ENCODE assay signal across 8 cellular contexts in genomic region chr15:85329561-85330421, GRCh38. TPM values are rescaled to one million over a fixed set of nuclear protein-coding genes. Genes with fewer than 3 reads are reported as not detected.
A peak's percentile ranks its signal among the peaks of the same experiment; 100 is the strongest.
DNase-seq lines count a peak whose midpoint lies in the region; ATAC-seq, FAIRE-seq and TF ChIP-seq lines count a peak whose summit lies in the region.

No MANE protein-coding gene starts in this region.

- RAD21 ChIA-PET in GM12878 (lab: Charles Lee; ENCODE audit: unreplicated experiment): interaction anchor here (0.9 to 7.6 kb wide), 25 partner anchors 12 to 382 kb away, joined by 3 to 202 read pairs (median 10); partner anchors contain the start of gene AKAP13

- H3K9ac ChIP-seq in GM12878 (ENCODE audit: control insufficient read depth, insufficient read depth, low read length): peak overlapping the region; percentile 73

- peak overlapping the region; percentile 41 for H2AFZ ChIP-seq in GM12878 (ENCODE audit: control insufficient read depth, low read depth, low read length)

- peak overlapping the region; percentile 84 for H3K27ac ChIP-seq in GM12878 (ENCODE audit: control insufficient read depth, insufficient read depth)
- H3K27ac ChIP-seq in lung (ENCODE audit: low read depth in 1 of 2, low read length in 1 of 2): peak overlapping the region; percentile 35 to 79
- peak overlapping the region; percentile 94 for H3K27ac ChIP-seq in upper lobe of right lung

- SMC1A ChIA-PET in GM12878 (lab: Charles Lee; ENCODE audit: uncharacterized antibody, unreplicated experiment): interaction anchor here (0.7 to 9.2 kb wide), 25 partner anchors 8 to 175 kb away, joined by 3 to 177 read pairs (median 8); partner anchors contain the start of gene AKAP13

- H3K4me2 ChIP-seq in GM12878 (ENCODE audit: control insufficient read depth, insufficient read depth): peak overlapping the region; percentile 92

- no peaks in the 10 kb centered on the region for H4K20me1 ChIP-seq in GM12878 (ENCODE audit: control insufficient read depth, insufficient read depth)

- TF ChIP-seq CTCF in GM12878 (IDR thresholded peaks at IDR 0.05 in 2 of 3, conservative IDR thresholded peaks at IDR 0.05 in 1 of 3; ENCODE audit: control insufficient read depth in 2 of 3, extremely low read depth in 1 of 3, insufficient read depth in 1 of 3, low read depth in 3 of 3, low read length in 3 of 3) (no peak), lung (IDR thresholded peaks at IDR 0.05; ENCODE audit: control extremely low read depth, extremely low read depth) (no peak), upper lobe of right lung (IDR thresholded peaks at IDR 0.05) (no peak)

- peak; percentile 61 for DNase-seq in activated CD4-positive, alpha-beta T cell treated with anti-CD3 and anti-CD28 coated beads for 36 hours
- no peak for DNase-seq in activated CD4-positive, alpha-beta T cell treated with anti-CD3 and anti-CD28 coated beads, Interleukin-2, amount 50 U/mL, for 1 hour
- DNase-seq in NOMO-1 treated with dmso at 0.1 percent for 144 hours (lab: John Stamatoyannopoulos, UW; ENCODE audit: unreplicated experiment) (peak; percentile 81), GM12878 (ENCODE audit: low read depth, low spot score) (peak; percentile 88), lung (ENCODE audit: low spot score) (no peak), upper lobe of right lung (no peak), HK-2 (ENCODE audit: unreplicated experiment) (no peak)

- peak overlapping the region; percentile 80 for H3K4me3 Mint-ChIP-seq in activated CD4-positive, alpha-beta T cell treated with anti-CD3 and anti-CD28 coated beads for 36 hours

- no TSS peak for BruUV-seq in GM12878 (replicated peaks; lab: Mats Ljungman, UMichigan)

- H3K4me1 ChIP-seq in GM12878 (ENCODE audit: control insufficient read depth, insufficient read depth, low read length) (peaks cover 47% of the 10 kb centered on the region), lung (ENCODE audit: control insufficient read depth in 2 of 2, insufficient read depth in 2 of 2, low read length in 2 of 2) (peaks cover 0 to 8% of the 10 kb centered on the region in 2 donors), upper lobe of right lung (peaks cover 28% of the 10 kb centered on the region)

- H3K27me3 ChIP-seq in GM12878 (replicated peaks in 1 of 2; ENCODE audit: control insufficient read depth in 2 of 2, insufficient read depth in 2 of 2, low read length in 1 of 2) (no peaks in the 10 kb centered on the region), lung (ENCODE audit: control insufficient read depth, insufficient read depth) (no peaks in the 10 kb centered on the region), upper lobe of right lung (no peaks in the 10 kb centered on the region)

- CTCF ChIA-PET in activated CD4-positive, alpha-beta T cell treated with anti-CD3 and anti-CD28 coated beads for 36 hours (lab: Charles Lee): interaction anchor here (1.1 to 3.4 kb wide), 12 partner anchors 11 to 213 kb away, joined by 3 to 22 read pairs (median 8); no protein-coding TSS in a partner anchor
- CTCF ChIA-PET in GM12878 (lab: Yijun Ruan, JAX): interaction anchor here (0.9 to 7.7 kb wide), 22 partner anchors 9 to 400 kb away, joined by 3 to 119 read pairs (median 7); partner anchors contain the start of gene AKAP13

- intact Hi-C loops in activated CD4-positive, alpha-beta T cell treated with anti-CD3 and anti-CD28 coated beads for 36 hours (cut with DNase I, micrococcal nuclease): loop anchor here (1.0 to 5.0 kb wide), 7 partner anchors 13 to 373 kb away; no protein-coding TSS in a partner anchor
- intact Hi-C loops in GM12878 (cut with micrococcal nuclease; ENCODE audit: unreplicated experiment) (loop anchor here (5.0 kb wide), 2 partner anchors 158 to 253 kb away; no protein-coding TSS in a partner anchor), upper lobe of right lung (cut with DNase I) (no loop called here)

- peak; percentile 23; the same call in 1 of the 2 replicates for TF ChIP-seq RAD21 in GM12878 (IDR thresholded peaks at IDR 0.05; ENCODE audit: insufficient read depth, low read depth, low read length)

- H3K9me3 Mint-ChIP-seq in activated CD4-positive, alpha-beta T cell treated with anti-CD3 and anti-CD28 coated beads for 36 hours (ENCODE audit: low read depth): no peaks in the 10 kb centered on the region

- peaks cover 3% of the 10 kb centered on the region for H3K36me3 Mint-ChIP-seq in activated CD4-positive, alpha-beta T cell treated with anti-CD3 and anti-CD28 coated beads for 36 hours (ENCODE audit: low read depth)

- FAIRE-seq in GM12878 (lab: Jason Lieb, UNC): peak; percentile 73

- H3K27me3 Mint-ChIP-seq in activated CD4-positive, alpha-beta T cell treated with anti-CD3 and anti-CD28 coated beads for 36 hours: no peaks in the 10 kb centered on the region

- H3K36me3 ChIP-seq in GM12878 (ENCODE audit: control insufficient read depth in 2 of 2, insufficient read depth in 2 of 2, low read length in 1 of 2) (no peaks in the 10 kb centered on the region), lung (ENCODE audit: control insufficient read depth in 2 of 2, insufficient read depth in 2 of 2, low read length in 2 of 2) (no peaks in the 10 kb centered on the region), upper lobe of right lung (no peaks in the 10 kb centered on the region)

- peak; percentile 4 to 79; a peak in 3 of 4 replicates for TF ChIP-seq EP300 in GM12878 (IDR thresholded peaks at IDR 0.05; ENCODE audit: borderline replicate concordance in 1 of 2, control insufficient read depth in 1 of 2, low read depth in 2 of 2, low read length in 2 of 2)

- H3K4me3 ChIP-seq in GM12878 (peak overlapping the region; percentile 70), lung (no peak overlapping the region), upper lobe of right lung (peak overlapping the region; percentile 52)

- peaks cover 46% of the 10 kb centered on the region for H3K4me1 Mint-ChIP-seq in activated CD4-positive, alpha-beta T cell treated with anti-CD3 and anti-CD28 coated beads for 36 hours

- peak overlapping the region; percentile 88 for H3K27ac Mint-ChIP-seq in activated CD4-positive, alpha-beta T cell treated with anti-CD3 and anti-CD28 coated beads for 36 hours

- POLR2A ChIA-PET in activated CD4-positive, alpha-beta T cell treated with anti-CD3 and anti-CD28 coated beads for 36 hours (lab: Charles Lee): interaction anchor here (0.6 to 2.2 kb wide), 3 partner anchors 11 to 276 kb away, joined by 3 to 12 read pairs (median 6); partner anchors contain the start of gene AKAP13
- POLR2A ChIA-PET in GM12878 (lab: Charles Lee): interaction anchor here (0.5 to 3.0 kb wide), 12 partner anchors 9 to 87 kb away, joined by 3 to 24 read pairs (median 5); no protein-coding TSS in a partner anchor

- in situ Hi-C loops in GM12878 (cut with MboI): loop anchor here (5.0 kb wide), 1 partner anchor 83 kb away; no protein-coding TSS in a partner anchor

- H3K9me3 ChIP-seq in GM12878 (replicated peaks; ENCODE audit: control insufficient read depth, insufficient read depth, low read length) (no peaks in the 10 kb centered on the region; the same call in 2 of the 3 replicates), lung (ENCODE audit: control insufficient read depth in 2 of 2, insufficient read depth in 1 of 2, low read length in 1 of 2) (no peaks in the 10 kb centered on the region), upper lobe of right lung (no peaks in the 10 kb centered on the region)

- no peaks in the 10 kb centered on the region for H3K79me2 ChIP-seq in GM12878 (ENCODE audit: control insufficient read depth, insufficient read depth, low read length)

- WGBS in GM12878 (ENCODE audit: insufficient coverage, insufficient replicate concordance, low lambda C conversion rate, missing lambda C conversion rate): under 1% methylated on average over 19 of the region's 19 CpGs
- WGBS in lung, 2 donors: 14 to 23% methylated on average over 19 of the region's 19 CpGs

- TF ChIP-seq POLR2A in GM12878 (IDR thresholded peaks at IDR 0.05; ENCODE audit: low read depth, low read length): peak; percentile 65

- ATAC-seq in activated CD4-positive, alpha-beta T cell treated with anti-CD3 and anti-CD28 coated beads for 36 hours: peak; percentile 54
- ATAC-seq in HG02623 (IDR thresholded peaks at IDR 0.05; ENCODE audit: unreplicated experiment) (peak; percentile 42), GM12878 (peak; percentile 80), lung (ENCODE audit: insufficient read depth, low FRiP score) (no peak), upper lobe of right lung (peak; percentile 2)

TF ChIP-seq in GM12878, 131 proteins besides CTCF, POLR2A, EP300 and RAD21 (continues in another document):
- TF ChIP-seq USF2 (IDR thresholded peaks at IDR 0.05; ENCODE audit: borderline replicate concordance, low read depth, low read length) (peak; percentile 16; the same call in 1 of the 2 replicates), NR2F1 (conservative IDR thresholded peaks at IDR 0.05) (peak; percentile 68), MYB (IDR thresholded peaks at IDR 0.05; ENCODE audit: borderline replicate concordance, low read depth, low read length) (no peak), STAT1 (conservative IDR thresholded peaks at IDR 0.05) (no peak)

RNA-seq across cellular contexts. Expression of gene AKAP13, which starts 50.6 kb away (rescaled TPM):
- 100 to 1,000 TPM in 1 of 2 experiments, 10 to 100 TPM in 1; 85.1 to 104 TPM for total RNA-seq in activated CD4-positive, alpha-beta T cell treated with anti-CD3 and anti-CD28 coated beads for 36 hours
- total RNA-seq in GM12878 (2013; cell fraction: nucleolus; rRNA removed): 399 and 407 TPM in 2 replicates
- total RNA-seq in GM12878 (2014; rRNA removed) (59.1 and 59.6 TPM in 2 replicates), GM12878 (2014; rRNA removed; fragmentation: Illumina TruSeq; extraction: Trizol) (63.4 and 65.5 TPM in 2 replicates), GM12878 (2021) (67.0 and 74.9 TPM in 2 replicates), lung (1,000 to 10,000 TPM in 1 of 2 donors, 100 to 1,000 TPM in 1; 392 to 1,115 TPM), upper lobe of right lung (450 TPM)
- polyA plus RNA-seq in GM12878 (2011; ENCODE audit: low read depth): 39.2 TPM
- polyA plus RNA-seq in GM12878 (2011; rRNA removed) (29.7 and 36.3 TPM in 2 replicates), GM12878 (2014; fragmentation: Illumina TruSeq; extraction: Trizol) (55.8 and 56.2 TPM in 2 replicates), GM12878 (2014; fragmentation: Nextera tagmentation; extraction: Ambion mirVana) (10 to 100 TPM; 14.4 to 21.5 TPM), GM12878 (2014; rRNA removed) (41.4 and 42.3 TPM in 2 replicates), GM12878 (2016; fragmentation: Nextera tagmentation; extraction: Ambion mirVana) (10 to 100 TPM; 54.5 to 56.3 TPM), lung (100 to 1,000 TPM; 102 to 126 TPM)
- polyA plus RNA-seq in GM12878 (2011; cell fraction: cytosol; rRNA removed): 40.3 and 63.4 TPM in 2 replicates
- polyA plus RNA-seq in GM12878 (2011; cell fraction: nucleus; rRNA removed): 75.9 and 95.9 TPM in 2 replicates
- 56.2 and 76.5 TPM in 2 replicates for polyA plus RNA-seq in GM12878 (2012)
- polyA minus RNA-seq in GM12878 (2011; rRNA and poly(A)+ RNA removed): 110 and 178 TPM in 2 replicates
- 61.3 and 76.6 TPM in 2 replicates for polyA minus RNA-seq in GM12878 (2011; cell fraction: cytosol; rRNA and poly(A)+ RNA removed)
- polyA minus RNA-seq in GM12878 (2011; cell fraction: nucleus; rRNA and poly(A)+ RNA removed): 119 and 203 TPM in 2 replicates

Comparison
In these comparisons a context has a peak if more than half of its experiments do, and no peak if none do; other contexts are left out.
1. DNase-seq: peak in activated CD4-positive, alpha-beta T cell treated with anti-CD3 and anti-CD28 coated beads for 36 hours (single experiment), NOMO-1 treated with dmso at 0.1 percent for 144 hours (single experiment) and GM12878 (single experiment); none in activated CD4-positive, alpha-beta T cell treated with anti-CD3 and anti-CD28 coated beads, Interleukin-2, amount 50 U/mL, for 1 hour (single experiment), lung (single experiment), upper lobe of right lung (single experiment) and HK-2 (single experiment).
2. Peak in every context shown above with its lines, with median percentiles within 50 percentile points of each other: H3K27ac ChIP-seq.